ENCODE assay signal across 1 cellular context in the genomic region with DNA sequence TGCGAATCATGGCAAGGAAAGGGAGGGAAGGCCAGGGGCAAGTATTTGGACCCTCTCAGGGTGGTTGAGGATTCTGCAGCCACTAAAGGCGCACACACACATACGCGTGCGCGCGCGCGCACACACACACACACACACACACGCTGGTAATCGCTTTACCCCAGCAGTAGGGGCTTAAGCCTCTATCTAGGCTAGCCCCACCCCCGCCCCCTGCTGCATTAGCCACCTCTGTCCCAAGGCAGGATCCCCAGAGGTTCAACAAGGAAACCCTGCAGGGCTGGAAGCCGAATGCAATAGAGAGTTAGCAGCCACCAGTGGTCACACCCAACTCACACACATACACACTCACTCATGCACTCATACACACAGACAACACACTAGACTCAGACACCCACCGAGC.
TF ChIP-seq lines count a peak whose summit lies in the region.

No MANE protein-coding gene starts in this region.

TF ChIP-seq in IMR-90, 13 proteins besides CTCF, POLR2A, EP300 and RAD21:
- TF ChIP-seq BHLHE40 (IDR thresholded peaks at IDR 0.05; ENCODE audit: low read depth, low read length) (no peak), CHD1 (IDR thresholded peaks at IDR 0.05; ENCODE audit: low read depth, low read length) (no peak), NFE2L2 (IDR thresholded peaks at IDR 0.05; ENCODE audit: low read depth, low read length) (no peak), MAZ (IDR thresholded peaks at IDR 0.05; ENCODE audit: borderline replicate concordance, low read depth, low read length) (no peak), MXI1 (IDR thresholded peaks at IDR 0.05; ENCODE audit: borderline replicate concordance, low read depth, low read length) (no peak), USF2 (IDR thresholded peaks at IDR 0.05; ENCODE audit: low read depth, low read length) (no peak), MAFK (IDR thresholded peaks at IDR 0.05; ENCODE audit: low read depth, low read length) (no peak), FOS (IDR thresholded peaks at IDR 0.05; ENCODE audit: low read depth, low read length) (no peak), RCOR1 (IDR thresholded peaks at IDR 0.05; ENCODE audit: insufficient replicate concordance, low read length) (no peak), CEBPB (IDR thresholded peaks at IDR 0.05; ENCODE audit: low read depth, low read length) (no peak), ELK1 (IDR thresholded peaks at IDR 0.05; ENCODE audit: borderline replicate concordance, low read depth, low read length) (no peak)
